In the genomic region with DNA sequence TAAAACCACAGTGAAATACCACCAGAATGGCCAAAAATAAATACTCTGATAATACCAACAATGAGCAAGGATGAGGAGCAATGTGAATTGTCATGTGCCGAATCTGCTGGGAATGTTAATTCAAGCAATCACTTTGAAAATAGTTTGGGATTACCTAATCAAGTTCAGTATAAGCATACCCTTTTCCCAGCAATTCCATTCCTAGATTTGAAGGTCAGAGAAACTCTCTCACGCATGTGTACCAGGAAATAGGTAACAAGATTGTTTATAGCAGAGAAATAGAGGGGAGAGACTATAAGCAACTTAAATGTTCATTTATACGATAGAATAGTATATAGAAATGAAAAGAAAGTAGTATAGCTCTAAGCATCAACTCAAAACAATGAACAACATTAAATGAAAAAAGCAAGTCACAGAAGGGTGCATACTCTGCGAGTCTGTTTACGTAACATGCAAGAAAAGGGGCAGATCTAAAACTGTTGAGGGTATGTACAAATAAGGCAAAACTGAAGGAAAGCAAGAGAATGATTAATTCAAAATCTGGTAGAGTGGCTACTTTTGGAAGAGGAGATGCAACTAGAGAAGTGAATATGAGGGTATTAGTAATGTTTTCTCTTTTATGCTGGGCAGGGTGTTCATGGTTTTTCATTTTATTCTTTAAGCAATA, we compare ENCODE assay signal across 14 cellular contexts.
"Had no signal": no experiment of that assay in that cellular context is flagged by ENCODE, and none has a peak within 500 bp of the region (broad histone marks: within the 10 kb centered on the region; RNA-seq: fewer than 3 reads in every experiment).

No MANE protein-coding gene starts in this region.

- H3K4me3 ChIP-seq: lung, right atrium auricular region, skin epidermis, tibial nerve had no signal

- H3K4me3 Mint-ChIP-seq: activated CD8-positive, alpha-beta T cell treated with anti-CD3 and anti-CD28 coated beads, Interleukin-2, amount 10 ng/mL, durations not matched to agents 7 days and 5 days; immature natural killer cell; naive thymus-derived CD4-positive, alpha-beta T cell; stimulated activated memory B cell treated with anti-CD40 and anti-IgM and Interleukin-4, amounts not matched to agents 10 μg/mL and 1 μg/mL and 100 μg/mL, for 72 hours had no signal

- ATAC-seq: activated CD8-positive, alpha-beta T cell treated with anti-CD3 and anti-CD28 coated beads, Interleukin-2, amount 10 ng/mL, durations not matched to agents 7 days and 5 days; left cardiac atrium; naive thymus-derived CD4-positive, alpha-beta T cell; stimulated activated memory B cell treated with anti-CD40 and anti-IgM and Interleukin-4, amounts not matched to agents 10 μg/mL and 1 μg/mL and 100 μg/mL, for 72 hours had no signal

- H3K27ac ChIP-seq: right atrium auricular region, tibial nerve, WERI-Rb-1 had no signal

- H3K27me3 Mint-ChIP-seq: naive thymus-derived CD4-positive, alpha-beta T cell; stimulated activated memory B cell treated with anti-CD40 and anti-IgM and Interleukin-4, amounts not matched to agents 10 μg/mL and 1 μg/mL and 100 μg/mL, for 72 hours had no signal

- H3K9me3 ChIP-seq: right atrium auricular region, tibial nerve had no signal

- H3K27ac Mint-ChIP-seq: activated CD8-positive, alpha-beta T cell treated with anti-CD3 and anti-CD28 coated beads, Interleukin-2, amount 10 ng/mL, durations not matched to agents 7 days and 5 days; stimulated activated memory B cell treated with anti-CD40 and anti-IgM and Interleukin-4, amounts not matched to agents 10 μg/mL and 1 μg/mL and 100 μg/mL, for 72 hours had no signal

- H3K9me3 Mint-ChIP-seq: immature natural killer cell; stimulated activated memory B cell treated with anti-CD40 and anti-IgM and Interleukin-4, amounts not matched to agents 10 μg/mL and 1 μg/mL and 100 μg/mL, for 72 hours had no signal

- DNase-seq: activated CD4-positive, alpha-beta T cell treated with anti-CD3 and anti-CD28 coated beads for 48 hours; activated CD8-positive, alpha-beta memory T cell treated with anti-CD3 and anti-CD28 coated beads, Interleukin-2, amount 50 U/mL, for 48 hours; activated CD8-positive, alpha-beta T cell treated with anti-CD3 and anti-CD28 coated beads, Interleukin-2, amount 10 ng/mL, durations not matched to agents 7 days and 5 days; activated naive CD4-positive, alpha-beta T cell; immature natural killer cell; left cardiac atrium; naive thymus-derived CD4-positive, alpha-beta T cell; T1000; WERI-Rb-1 had no signal

- H3K36me3 ChIP-seq: right atrium auricular region, tibial nerve, WERI-Rb-1 had no signal
